In genomic region chr6:33423777-33424176, GRCh38 we compare ENCODE assay signal across 16 cellular contexts. TPM values are rescaled to one million over a fixed set of nuclear protein-coding genes. Genes with fewer than 3 reads are reported as not detected.
DNase-seq lines count a peak whose midpoint lies in the region; ATAC-seq and TF ChIP-seq lines count a peak whose summit lies in the region.
"Had no signal": no experiment of that assay in that cellular context is flagged by ENCODE, and none has a peak within 500 bp of the region (broad histone marks: within the 10 kb centered on the region; RNA-seq: fewer than 3 reads in every experiment).

No MANE protein-coding gene starts in this region.

- no peaks in the 10 kb centered on the region for H3K9me3 ChIP-seq in cardiac muscle cell (ENCODE audit: low read depth)
- H3K9me3 ChIP-seq in right cardiac atrium (ENCODE audit: control insufficient read depth, low read length) = no peaks in the 10 kb centered on the region
- H3K9me3 ChIP-seq: left ventricle myocardium inferior had no signal

- no peaks in the 10 kb centered on the region for H3K9me3 Mint-ChIP-seq in activated naive CD8-positive, alpha-beta T cell (ENCODE audit: low read depth)
- H3K9me3 Mint-ChIP-seq in naive thymus-derived CD8-positive, alpha-beta T cell = no peaks in the 10 kb centered on the region

- no peaks in the 10 kb centered on the region for H3K36me3 ChIP-seq in cardiac muscle cell
- H3K36me3 ChIP-seq: left ventricle myocardium inferior had no signal

- intact Hi-C loops in right cardiac atrium (cut with DNase I) = loop anchor here in 1 of 4 donors (10.0 kb wide), 1 partner anchor 151 kb away; no protein-coding TSS in a partner anchor

- no peaks in the 10 kb centered on the region for H3K36me3 Mint-ChIP-seq in activated naive CD8-positive, alpha-beta T cell
- no peaks in the 10 kb centered on the region for H3K36me3 Mint-ChIP-seq in naive thymus-derived CD8-positive, alpha-beta T cell

- ATAC-seq in right cardiac atrium = no peak
- ATAC-seq in naive thymus-derived CD8-positive, alpha-beta T cell = no peak
- no peak for ATAC-seq in HG02763 (IDR thresholded peaks at IDR 0.05; ENCODE audit: unreplicated experiment)
- ATAC-seq: Right ventricle myocardium inferior had no signal

- 96% methylated on average over 2 of the region's 2 CpGs for WGBS in right cardiac atrium

- H3K4me3 Mint-ChIP-seq in activated naive CD8-positive, alpha-beta T cell = peak overlapping the region; percentile 89
- peak overlapping the region; percentile 87 to 97 (median 91) for H3K4me3 Mint-ChIP-seq in naive thymus-derived CD8-positive, alpha-beta T cell

- POLR2A ChIA-PET in naive thymus-derived CD8-positive, alpha-beta T cell (lab: Charles Lee) = no interaction called here

- H3K4me3 ChIP-seq in cardiac muscle cell (no peak overlapping the region), right cardiac atrium (ENCODE audit: low read length) (no peak overlapping the region)
- H3K4me3 ChIP-seq: left ventricle myocardium inferior had no signal

- H3K27me3 ChIP-seq in cardiac muscle cell (no peaks in the 10 kb centered on the region), right cardiac atrium (ENCODE audit: control insufficient read depth, insufficient read depth) (no peaks in the 10 kb centered on the region)

- H3K4me1 ChIP-seq in cardiac muscle cell (ENCODE audit: low read depth) (peaks cover 34% of the 10 kb centered on the region), right cardiac atrium (ENCODE audit: control insufficient read depth, insufficient read depth, low read length) (peaks cover 13% of the 10 kb centered on the region)

- H3K4me1 Mint-ChIP-seq in activated naive CD8-positive, alpha-beta T cell (ENCODE audit: low read depth) = peaks cover 68% of the 10 kb centered on the region
- peaks cover 52 to 88% (median 73%) of the 10 kb centered on the region in 4 donors for H3K4me1 Mint-ChIP-seq in naive thymus-derived CD8-positive, alpha-beta T cell

- H3K27ac Mint-ChIP-seq in activated naive CD8-positive, alpha-beta T cell = peak overlapping the region; percentile 84
- H3K27ac Mint-ChIP-seq in naive thymus-derived CD8-positive, alpha-beta T cell = peak overlapping the region; percentile 3 to 99 (median 98)

- TF ChIP-seq CTCF in cardiac muscle cell (IDR thresholded peaks at IDR 0.05; ENCODE audit: low read depth, low read length) = no peak

- no peaks in the 10 kb centered on the region for H3K27me3 Mint-ChIP-seq in activated naive CD8-positive, alpha-beta T cell
- H3K27me3 Mint-ChIP-seq in naive thymus-derived CD8-positive, alpha-beta T cell = no peaks in the 10 kb centered on the region

- no peak for DNase-seq in cardiac muscle cell (ENCODE audit: low read depth in 1 of 2, low spot score in 1 of 2)
- no peak for DNase-seq in right cardiac atrium
- DNase-seq in naive thymus-derived CD8-positive, alpha-beta T cell = no peak
- DNase-seq in stimulated activated naive CD4-positive, alpha-beta T cell treated with Interleukin-2 at 50 U/mL for 16 hours (lab: John Stamatoyannopoulos, UW) = no peak
- no peak for DNase-seq in germinal center (ENCODE audit: low spot score)
- no peak for DNase-seq in activated CD4-positive, CD25-positive, alpha-beta regulatory T cell (lab: John Stamatoyannopoulos, UW)
- DNase-seq: AML-193; caudate nucleus; left ventricle myocardium inferior; nucleus accumbens; stimulated activated CD4-positive, alpha-beta T cell treated with anti-CD3 and anti-CD28 coated beads, Interleukin-12 subunit alpha, Interleukin-12 subunit beta, amount 100 ng/mL, for 4 hours had no signal

- H3K27ac ChIP-seq in cardiac muscle cell = peak overlapping the region; percentile 86
- no peak overlapping the region for H3K27ac ChIP-seq in right cardiac atrium (ENCODE audit: low read length)
- H3K27ac ChIP-seq: epithelial cell of prostate, HL-60 had no signal

RNA-seq across cellular contexts. Expression of gene SYNGAP1, which starts 3.9 kb away (rescaled TPM):
- total RNA-seq in cardiac muscle cell = 14.9 and 20.2 TPM in 2 replicates
- 6.8 and 10.5 TPM in 2 replicates for polyA plus RNA-seq in cardiac muscle cell
- 10 to 100 TPM in 1 of 4 donors, 1 to 10 TPM in 3; 8.6 to 13.2 (median 9.0) TPM for total RNA-seq in right cardiac atrium
- 8.0 TPM for polyA plus RNA-seq in right cardiac atrium
- 10 to 100 TPM; 57.0 to 66.6 TPM for total RNA-seq in naive thymus-derived CD8-positive, alpha-beta T cell
- polyA plus RNA-seq in naive thymus-derived CD8-positive, alpha-beta T cell = 1 to 10 TPM in 2 of 3 donors, under 1 TPM in 1; 0.38 to 1.9 (median 1.4) TPM

RNA-seq across cellular contexts. Expression of gene CUTA, which starts 5.9 kb away (rescaled TPM):
- total RNA-seq in cardiac muscle cell = 304 and 348 TPM in 2 replicates
- 426 and 501 TPM in 2 replicates for polyA plus RNA-seq in cardiac muscle cell
- total RNA-seq in right cardiac atrium = 100 to 1,000 TPM; 128 to 177 (median 133) TPM
- polyA plus RNA-seq in right cardiac atrium = 170 TPM
- total RNA-seq in naive thymus-derived CD8-positive, alpha-beta T cell = 100 to 1,000 TPM; 198 to 201 TPM
- 100 to 1,000 TPM; 338 to 441 (median 385) TPM for polyA plus RNA-seq in naive thymus-derived CD8-positive, alpha-beta T cell

RNA-seq across cellular contexts. Expression of gene PHF1, which starts 13.0 kb away (rescaled TPM):
- total RNA-seq in cardiac muscle cell (61.9 and 116 TPM in 2 replicates), right cardiac atrium (10 to 100 TPM; 55.5 to 70.6 (median 65.4) TPM)
- polyA plus RNA-seq in cardiac muscle cell (34.5 and 62.1 TPM in 2 replicates), right cardiac atrium (76.4 TPM)
- total RNA-seq in naive thymus-derived CD8-positive, alpha-beta T cell = 100 to 1,000 TPM; 213 to 223 TPM
- polyA plus RNA-seq in naive thymus-derived CD8-positive, alpha-beta T cell = 10 to 100 TPM; 44.3 to 71.4 (median 45.3) TPM

RNA-seq across cellular contexts. Expression of gene ZBTB9, which starts 30.6 kb away (rescaled TPM):
- total RNA-seq in cardiac muscle cell = 5.5 and 7.8 TPM in 2 replicates
- polyA plus RNA-seq in cardiac muscle cell = 9.5 and 11.2 TPM in 2 replicates
- 1 to 10 TPM; 3.9 to 4.9 (median 4.3) TPM for total RNA-seq in right cardiac atrium
- polyA plus RNA-seq in right cardiac atrium = 2.8 TPM
- total RNA-seq in naive thymus-derived CD8-positive, alpha-beta T cell = 10 to 100 TPM; 10.6 to 11.9 TPM
- 10 to 100 TPM in 1 of 3 donors, 1 to 10 TPM in 2; 3.7 to 10.4 (median 6.4) TPM for polyA plus RNA-seq in naive thymus-derived CD8-positive, alpha-beta T cell

RNA-seq across cellular contexts. Expression of gene KIFC1, which starts 32.2 kb away (rescaled TPM):
- total RNA-seq in cardiac muscle cell (14.0 and 69.2 TPM in 2 replicates), right cardiac atrium (1 to 10 TPM in 2 of 4 donors, under 1 TPM in 1, not detected in 1; 0.62 to 1.2 (median 1.1) TPM)
- polyA plus RNA-seq in cardiac muscle cell (9.4 and 33.3 TPM in 2 replicates), right cardiac atrium (0.16 TPM)
- 1 to 10 TPM in 1 of 2 experiments, under 1 TPM in 1; 0.60 to 1.2 TPM for total RNA-seq in naive thymus-derived CD8-positive, alpha-beta T cell
- polyA plus RNA-seq in naive thymus-derived CD8-positive, alpha-beta T cell = under 1 TPM in 2 of 3 donors, not detected in 1; 0.26 to 0.46 TPM
